Comparison of ENCODE assay signal across 9 cellular contexts in the genomic region with DNA sequence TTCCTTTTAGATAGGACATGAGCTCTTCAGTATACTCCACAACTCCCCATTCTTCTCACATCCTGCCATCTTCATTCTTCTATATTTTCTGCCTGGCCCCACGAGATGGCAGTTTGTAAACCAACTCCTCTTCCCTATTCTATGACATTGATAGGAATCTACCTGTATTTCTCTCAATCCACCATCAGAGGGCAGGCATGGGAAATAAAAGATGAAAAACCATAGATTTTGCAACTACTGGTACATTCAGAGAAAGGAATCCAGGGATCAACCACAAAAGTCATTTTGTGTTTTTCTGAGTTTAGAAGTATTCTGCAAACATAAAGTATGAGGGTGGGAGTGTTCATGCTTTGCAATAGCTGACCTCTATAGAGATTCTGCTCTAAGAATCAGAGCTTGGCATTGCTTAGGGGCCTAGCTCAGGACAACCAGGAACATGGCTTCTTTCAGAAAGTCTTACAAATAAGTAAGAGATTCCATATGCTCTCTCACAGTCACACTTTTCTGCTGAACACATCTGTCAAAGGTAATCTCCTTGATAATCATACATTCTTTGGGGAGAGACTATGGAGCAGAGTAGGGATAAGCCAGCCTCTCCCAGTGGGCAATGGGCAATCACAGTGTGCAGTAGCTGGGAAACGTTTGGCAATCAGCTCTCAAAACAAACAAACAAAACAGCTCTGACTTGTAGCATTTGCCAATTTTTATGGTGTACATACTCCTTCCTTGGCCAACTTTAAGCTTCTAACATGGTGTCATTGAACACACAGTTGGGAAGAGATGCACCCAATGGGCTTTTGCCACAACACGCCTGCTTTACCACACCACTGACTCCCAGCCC.
DNase-seq lines count a peak whose midpoint lies in the region; ATAC-seq lines count a peak whose summit lies in the region.
"Had no signal": no experiment of that assay in that cellular context is flagged by ENCODE, and none has a peak within 500 bp of the region (broad histone marks: within the 10 kb centered on the region; RNA-seq: fewer than 3 reads in every experiment).

No MANE protein-coding gene starts in this region.

- no peak overlapping the region for H3K4me3 Mint-ChIP-seq in stimulated activated naive B cell treated with anti-CD40 and anti-IgM and Interleukin-4, amounts not matched to agents 10 μg/mL and 1 μg/mL and 100 μg/mL, for 72 hours
- H3K4me3 Mint-ChIP-seq: activated naive CD4-positive, alpha-beta T cell treated with anti-CD3 and anti-CD28 coated beads, Interleukin-2, amount 50 U/mL, for 24 hours had no signal

- no peak overlapping the region for H3K27ac Mint-ChIP-seq in stimulated activated naive B cell treated with anti-CD40 and anti-IgM and Interleukin-4, amounts not matched to agents 10 μg/mL and 1 μg/mL and 100 μg/mL, for 72 hours
- H3K27ac Mint-ChIP-seq: activated naive CD4-positive, alpha-beta T cell treated with anti-CD3 and anti-CD28 coated beads, Interleukin-2, amount 50 U/mL, for 24 hours had no signal

- DNase-seq in SIG-M5 treated with dmso at 0.1 percent for 504 hours (lab: John Stamatoyannopoulos, UW; ENCODE audit: unreplicated experiment) (peak; percentile 75), SIG-M5 (lab: John Stamatoyannopoulos, UW) (no peak), NCI-H2227 treated with DMSO at 0.1 percent for 48 hours (lab: John Stamatoyannopoulos, UW) (peak; percentile 5), astrocyte of the hippocampus (ENCODE audit: low read depth, low spot score) (peak; percentile 84), iPS-NIHi7 (ENCODE audit: extremely low spot score) (peak; percentile 56)
- peak; percentile 2 for DNase-seq in stimulated activated naive B cell treated with anti-CD40 and anti-IgM and Interleukin-4, amounts not matched to agents 10 μg/mL and 1 μg/mL and 100 μg/mL, for 72 hours

- no peaks in the 10 kb centered on the region for H3K9me3 Mint-ChIP-seq in stimulated activated naive B cell treated with anti-CD40 and anti-IgM and Interleukin-4, amounts not matched to agents 10 μg/mL and 1 μg/mL and 100 μg/mL, for 72 hours
- H3K9me3 Mint-ChIP-seq: activated naive CD4-positive, alpha-beta T cell treated with anti-CD3 and anti-CD28 coated beads, Interleukin-2, amount 50 U/mL, for 24 hours had no signal

- ATAC-seq in HG02798 (IDR thresholded peaks at IDR 0.05; ENCODE audit: poor library complexity, unreplicated experiment) (peak; percentile 57), GM18519 (IDR thresholded peaks at IDR 0.05; ENCODE audit: low FRiP score, unreplicated experiment) (no peak)
- peak; percentile 50 to 69 for ATAC-seq in stimulated activated naive B cell treated with anti-CD40 and anti-IgM and Interleukin-4, amounts not matched to agents 10 μg/mL and 1 μg/mL and 100 μg/mL, for 72 hours (replicated peaks)

- peaks cover 32% of the 10 kb centered on the region in 2 donors for H3K27me3 Mint-ChIP-seq in stimulated activated naive B cell treated with anti-CD40 and anti-IgM and Interleukin-4, amounts not matched to agents 10 μg/mL and 1 μg/mL and 100 μg/mL, for 72 hours

- no peaks in the 10 kb centered on the region for H3K36me3 Mint-ChIP-seq in stimulated activated naive B cell treated with anti-CD40 and anti-IgM and Interleukin-4, amounts not matched to agents 10 μg/mL and 1 μg/mL and 100 μg/mL, for 72 hours
- H3K36me3 Mint-ChIP-seq: activated naive CD4-positive, alpha-beta T cell treated with anti-CD3 and anti-CD28 coated beads, Interleukin-2, amount 50 U/mL, for 24 hours had no signal

- peaks cover 1 to 5% of the 10 kb centered on the region in 2 donors for H3K4me1 Mint-ChIP-seq in stimulated activated naive B cell treated with anti-CD40 and anti-IgM and Interleukin-4, amounts not matched to agents 10 μg/mL and 1 μg/mL and 100 μg/mL, for 72 hours
- H3K4me1 Mint-ChIP-seq: activated naive CD4-positive, alpha-beta T cell treated with anti-CD3 and anti-CD28 coated beads, Interleukin-2, amount 50 U/mL, for 24 hours had no signal
